In genomic region chr6:106132153-106132698, GRCh38 we compare ENCODE assay signal across 28 cellular contexts.
"Had no signal": no experiment of that assay in that cellular context is flagged by ENCODE, and none has a peak within 500 bp of the region (broad histone marks: within the 10 kb centered on the region; RNA-seq: fewer than 3 reads in every experiment).

No MANE protein-coding gene starts in this region.

- H3K9me3 ChIP-seq: ascending aorta, breast epithelium, colonic mucosa had no signal

- FAIRE-seq: frontal cortex had no signal

- H3K36me3 ChIP-seq: ascending aorta, breast epithelium, cardiac muscle cell, colonic mucosa had no signal

- H3K4me1 ChIP-seq: ascending aorta, breast epithelium, colonic mucosa had no signal

- H3K4me3 ChIP-seq: ascending aorta, breast epithelium, cardiac muscle cell, colonic mucosa, dorsolateral prefrontal cortex had no signal

- ATAC-seq: activated naive CD4-positive, alpha-beta T cell treated with anti-CD3 and anti-CD28 coated beads, Interleukin-2, amount 50 U/mL, for 72 hours; activated T-cell treated with anti-CD3 and anti-CD28 coated beads, Interleukin-2, amount 50 U/mL, for 72 hours; esophagus mucosa; WTC11 had no signal

- H3K27me3 ChIP-seq: ascending aorta, breast epithelium, cardiac muscle cell, colonic mucosa had no signal

- H3K27ac ChIP-seq: ascending aorta, breast epithelium, cardiac muscle cell, colonic mucosa, dorsolateral prefrontal cortex had no signal

- DNase-seq: activated CD4-positive, alpha-beta memory T cell treated with anti-CD3 and anti-CD28 coated beads, Interleukin-2, amount 10 ng/mL, durations not matched to agents 7 days and 5 days; activated CD4-positive, alpha-beta T cell treated with anti-CD3 and anti-CD28 coated beads for 1 hour; activated CD4-positive, alpha-beta T cell treated with anti-CD3 and anti-CD28 coated beads for 4 hours; activated CD4-positive, alpha-beta T cell treated with anti-CD3 and anti-CD28 coated beads, Interleukin-2, amount 10 ng/mL, durations not matched to agents 7 days and 5 days; activated CD4-positive, alpha-beta T cell treated with anti-CD3 and anti-CD28 coated beads, Interleukin-2, amount 50 U/mL, for 4 hours; activated CD8-positive, alpha-beta memory T cell treated with anti-CD3 and anti-CD28 coated beads, Interleukin-2, amount 50 U/mL, for 48 hours; activated gamma-delta T cell; activated naive CD4-positive, alpha-beta T cell; activated naive CD4-positive, alpha-beta T cell treated with anti-CD3 and anti-CD28 coated beads, Interleukin-2, amount 10 ng/mL, durations not matched to agents 7 days and 5 days; activated naive CD8-positive, alpha-beta T cell treated with anti-CD3 and anti-CD28 coated beads, Interleukin-2, amount 10 ng/mL, durations not matched to agents 7 days and 5 days; activated T-cell treated with anti-CD3 and anti-CD28 coated beads for 4 hours; activated T-cell treated with anti-CD3 and anti-CD28 coated beads, Interleukin-2, amount 50 U/mL, for 24 hours; activated T-cell treated with anti-CD3 and anti-CD28 coated beads, Interleukin-2, amount 50 U/mL, for 72 hours; central memory CD4-positive, alpha-beta T cell; cerebellar nuclear complex; colonic mucosa; dorsolateral prefrontal cortex; effector memory CD4-positive, alpha-beta T cell; endodermal cell; foreskin fibroblast; T-helper 2 cell had no signal
